ENCODE assay signal across 11 cellular contexts in genomic region chr9:133137451-133138231, GRCh38. TPM values are rescaled to one million over a fixed set of nuclear protein-coding genes. Genes with fewer than 3 reads are reported as not detected.
DNase-seq lines count a peak whose midpoint lies in the region; ATAC-seq and TF ChIP-seq lines count a peak whose summit lies in the region.
"Had no signal": no experiment of that assay in that cellular context is flagged by ENCODE, and none has a peak within 500 bp of the region (broad histone marks: within the 10 kb centered on the region; RNA-seq: fewer than 3 reads in every experiment).

No MANE protein-coding gene starts in this region.

- no peak overlapping the region for H3K4me3 ChIP-seq in HEK293 (ENCODE audit: low read depth, low read length)
- no peak overlapping the region for H3K4me3 ChIP-seq in heart right ventricle
- peak overlapping the region in 1 of 4 donors; percentile 6 for H3K4me3 ChIP-seq in gastrocnemius medialis
- H3K4me3 ChIP-seq: thoracic aorta had no signal

- H3K27ac ChIP-seq in HEK293 (ENCODE audit: extremely low read depth, low read depth, low read length) = no peak overlapping the region
- peak overlapping the region; percentile 57 to 96 (median 80) for H3K27ac ChIP-seq in heart right ventricle
- peak overlapping the region; percentile 90 to 100 (median 98) for H3K27ac ChIP-seq in gastrocnemius medialis
- H3K27ac ChIP-seq: thoracic aorta had no signal

- peaks cover 65% of the 10 kb centered on the region for H3K4me1 Mint-ChIP-seq in activated CD8-positive, alpha-beta T cell treated with anti-CD3 and anti-CD28 coated beads for 36 hours (ENCODE audit: low read depth)

- intact Hi-C loops in activated CD8-positive, alpha-beta T cell treated with anti-CD3 and anti-CD28 coated beads for 36 hours (cut with micrococcal nuclease) = no loop called here
- intact Hi-C loops in heart right ventricle (cut with DNase I) = no loop called here
- intact Hi-C loops in gastrocnemius medialis (cut with DNase I; ENCODE audit: low total_unique reads) = loop anchor here (1.0 kb wide), 1 partner anchor 23 kb away; no protein-coding TSS in a partner anchor

- no peaks in the 10 kb centered on the region for H3K4me1 ChIP-seq in HEK293 (ENCODE audit: control insufficient read depth, insufficient read depth, low read length)
- peaks cover 39 to 85% (median 66%) of the 10 kb centered on the region in 9 donors for H3K4me1 ChIP-seq in heart right ventricle
- peaks cover 61 to 76% of the 10 kb centered on the region in 2 donors for H3K4me1 ChIP-seq in gastrocnemius medialis

- ATAC-seq in activated CD8-positive, alpha-beta T cell treated with anti-CD3 and anti-CD28 coated beads for 36 hours = no peak
- peak in 3 of 8 donors; percentile 16 to 65 (median 19) for ATAC-seq in heart right ventricle
- peak; percentile 31 to 55 for ATAC-seq in gastrocnemius medialis

- H3K9me3 ChIP-seq in HEK293 (ENCODE audit: control insufficient read depth, insufficient read depth, low read depth, low read length) (no peaks in the 10 kb centered on the region), heart right ventricle (no peaks in the 10 kb centered on the region), gastrocnemius medialis (no peaks in the 10 kb centered on the region)
- H3K9me3 ChIP-seq: thoracic aorta had no signal

- in situ Hi-C loops in gastrocnemius medialis (cut with MboI; ENCODE audit: low sequenced_read_pairs in 4 of 4) = no loop called here

- peak overlapping the region; percentile 82 for H3K27ac Mint-ChIP-seq in activated CD8-positive, alpha-beta T cell treated with anti-CD3 and anti-CD28 coated beads for 36 hours

- H3K27me3 ChIP-seq in heart right ventricle (no peaks in the 10 kb centered on the region), gastrocnemius medialis (no peaks in the 10 kb centered on the region)

- TF ChIP-seq CTCF in HEK293 (tag by site-specific recombination; IDR thresholded peaks at IDR 0.05) (no peak), heart right ventricle (IDR thresholded peaks at IDR 0.05) (no peak), gastrocnemius medialis (IDR thresholded peaks at IDR 0.05 in 4 of 5, conservative IDR thresholded peaks at IDR 0.05 in 1 of 5) (no peak)
- TF ChIP-seq CTCF in activated CD8-positive, alpha-beta T cell treated with anti-CD3 and anti-CD28 coated beads for 36 hours (IDR thresholded peaks at IDR 0.05) = no peak

- H3K4me3 Mint-ChIP-seq in activated CD8-positive, alpha-beta T cell treated with anti-CD3 and anti-CD28 coated beads for 36 hours = no peak overlapping the region

- peak; percentile 57 for DNase-seq in activated CD8-positive, alpha-beta T cell treated with anti-CD3 and anti-CD28 coated beads for 36 hours
- DNase-seq in heart right ventricle = peak in 1 of 2 donors; percentile 67
- peak; percentile 88 to 92 for DNase-seq in gastrocnemius medialis
- no peak for DNase-seq in SIG-M5 (lab: John Stamatoyannopoulos, UW)
- DNase-seq in dermis blood vessel endothelial cell = no peak
- no peak for DNase-seq in NCI-H2029 (lab: John Stamatoyannopoulos, UW)
- DNase-seq in NCI-H2227 treated with DMSO at 0.1 percent for 48 hours (lab: John Stamatoyannopoulos, UW) = no peak
- DNase-seq: central memory CD4-positive, alpha-beta T cell; NCI-H2107 had no signal

- 71 to 75% methylated on average over 16 of the region's 16 CpGs for WGBS in heart right ventricle, 2 donors

- no peaks in the 10 kb centered on the region for H3K36me3 ChIP-seq in HEK293 (ENCODE audit: control insufficient read depth in 2 of 2, insufficient read depth in 1 of 2, low read length in 2 of 2)
- no peaks in the 10 kb centered on the region for H3K36me3 ChIP-seq in heart right ventricle
- H3K36me3 ChIP-seq in gastrocnemius medialis = no peaks in the 10 kb centered on the region
- H3K36me3 ChIP-seq: thoracic aorta had no signal

- CTCF ChIA-PET in HEK293 (lab: Yijun Ruan, JAX) = interaction anchor here (1.0 to 6.8 kb wide), 5 partner anchors 8 to 188 kb away, joined by 3 to 131 read pairs (median 5); no protein-coding TSS in a partner anchor
- CTCF ChIA-PET in activated CD8-positive, alpha-beta T cell treated with anti-CD3 and anti-CD28 coated beads for 36 hours (lab: Charles Lee) = interaction anchor here (0.6 to 12.6 kb wide), 2 partner anchors 8 to 27 kb away, joined by 3 to 177 read pairs; no protein-coding TSS in a partner anchor

- no peaks in the 10 kb centered on the region for H3K27me3 Mint-ChIP-seq in activated CD8-positive, alpha-beta T cell treated with anti-CD3 and anti-CD28 coated beads for 36 hours

- peaks cover 10% of the 10 kb centered on the region for H3K36me3 Mint-ChIP-seq in activated CD8-positive, alpha-beta T cell treated with anti-CD3 and anti-CD28 coated beads for 36 hours (ENCODE audit: low read depth)

- H3K9me3 Mint-ChIP-seq in activated CD8-positive, alpha-beta T cell treated with anti-CD3 and anti-CD28 coated beads for 36 hours = no peaks in the 10 kb centered on the region

- peak in 1 of 2 donors; percentile 0 for TF ChIP-seq POLR2A in gastrocnemius medialis (IDR thresholded peaks at IDR 0.05)

- POLR2A ChIA-PET in HEK293 (lab: Yijun Ruan, JAX) = interaction anchor here (0.6 kb wide), 1 partner anchor 10 kb away, joined by 3 read pairs; no protein-coding TSS in a partner anchor
- POLR2A ChIA-PET in activated CD8-positive, alpha-beta T cell treated with anti-CD3 and anti-CD28 coated beads for 36 hours (lab: Charles Lee) = interaction anchor here (2.1 to 7.6 kb wide), 2 partner anchors 9 to 22 kb away, joined by 6 to 78 read pairs; no protein-coding TSS in a partner anchor

TF ChIP-seq in HEK293, 187 proteins besides CTCF, POLR2A, EP300 and RAD21:
- TF ChIP-seq, protein P1, sequence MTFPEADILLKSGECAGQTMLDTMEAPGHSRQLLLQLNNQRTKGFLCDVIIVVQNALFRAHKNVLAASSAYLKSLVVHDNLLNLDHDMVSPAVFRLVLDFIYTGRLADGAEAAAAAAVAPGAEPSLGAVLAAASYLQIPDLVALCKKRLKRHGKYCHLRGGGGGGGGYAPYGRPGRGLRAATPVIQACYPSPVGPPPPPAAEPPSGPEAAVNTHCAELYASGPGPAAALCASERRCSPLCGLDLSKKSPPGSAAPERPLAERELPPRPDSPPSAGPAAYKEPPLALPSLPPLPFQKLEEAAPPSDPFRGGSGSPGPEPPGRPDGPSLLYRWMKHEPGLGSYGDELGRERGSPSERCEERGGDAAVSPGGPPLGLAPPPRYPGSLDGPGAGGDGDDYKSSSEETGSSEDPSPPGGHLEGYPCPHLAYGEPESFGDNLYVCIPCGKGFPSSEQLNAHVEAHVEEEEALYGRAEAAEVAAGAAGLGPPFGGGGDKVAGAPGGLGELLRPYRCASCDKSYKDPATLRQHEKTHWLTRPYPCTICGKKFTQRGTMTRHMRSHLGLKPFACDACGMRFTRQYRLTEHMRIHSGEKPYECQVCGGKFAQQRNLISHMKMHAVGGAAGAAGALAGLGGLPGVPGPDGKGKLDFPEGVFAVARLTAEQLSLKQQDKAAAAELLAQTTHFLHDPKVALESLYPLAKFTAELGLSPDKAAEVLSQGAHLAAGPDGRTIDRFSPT (tag by site-specific recombination; IDR thresholded peaks at IDR 0.05) = 0 out of 2 replicates have a peak, but pooled peaks have one; percentile 34
- TF ChIP-seq ZBTB20 (tag by site-specific recombination; IDR thresholded peaks at IDR 0.05) (no peak), ZNF175 (tag by site-specific recombination; IDR thresholded peaks at IDR 0.05) (no peak), TSHZ1 (tag by site-specific recombination; IDR thresholded peaks at IDR 0.05; ENCODE audit: borderline replicate concordance) (no peak), ZNF324 (tag by site-specific recombination; IDR thresholded peaks at IDR 0.05) (no peak), ZNF132 (tag by site-specific recombination; IDR thresholded peaks at IDR 0.05; ENCODE audit: borderline replicate concordance) (no peak), SP3 (tag by site-specific recombination; IDR thresholded peaks at IDR 0.05) (no peak), ZNF596 (tag by site-specific recombination; IDR thresholded peaks at IDR 0.05) (no peak)

RNA-seq across cellular contexts. Expression of gene RALGDS, which starts 16.6 kb away (rescaled TPM):
- 10 to 100 TPM; 80.5 to 88.2 TPM for total RNA-seq in activated CD8-positive, alpha-beta T cell treated with anti-CD3 and anti-CD28 coated beads for 36 hours
- total RNA-seq in heart right ventricle (10 to 100 TPM; 21.4 to 45.1 (median 28.1) TPM), gastrocnemius medialis (10 to 100 TPM; 21.1 to 47.0 (median 36.9) TPM), dermis blood vessel endothelial cell (68.7 and 68.9 TPM in 2 replicates)
- polyA plus RNA-seq in heart right ventricle = 10 to 100 TPM; 15.6 to 40.5 TPM

RNA-seq across cellular contexts. Expression of gene GBGT1, which starts 26.1 kb away (rescaled TPM):
- total RNA-seq in activated CD8-positive, alpha-beta T cell treated with anti-CD3 and anti-CD28 coated beads for 36 hours = 1 to 10 TPM; 3.6 to 4.1 TPM
- total RNA-seq in heart right ventricle = 10 to 100 TPM in 3 of 10 donors, 1 to 10 TPM in 7; 2.5 to 14.7 (median 6.2) TPM
- 10 to 100 TPM in 1 of 2 donors, 1 to 10 TPM in 1; 5.5 to 10.5 TPM for polyA plus RNA-seq in heart right ventricle
- 10 to 100 TPM in 1 of 4 donors, 1 to 10 TPM in 2, under 1 TPM in 1; 0.15 to 10.3 (median 5.6) TPM for total RNA-seq in gastrocnemius medialis
- total RNA-seq in dermis blood vessel endothelial cell = 15.7 and 28.0 TPM in 2 replicates

Comparison
In these comparisons a context has a peak if more than half of its experiments do, and no peak if none do; other contexts are left out.
1. DNase-seq: peak in activated CD8-positive, alpha-beta T cell treated with anti-CD3 and anti-CD28 coated beads for 36 hours (single experiment) and gastrocnemius medialis (2 of 2); none in SIG-M5 (single experiment), dermis blood vessel endothelial cell (single experiment), NCI-H2029 (single experiment) and NCI-H2227 treated with DMSO at 0.1 percent for 48 hours (single experiment).